ENCODE assay signal across 28 cellular contexts in the genomic region with DNA sequence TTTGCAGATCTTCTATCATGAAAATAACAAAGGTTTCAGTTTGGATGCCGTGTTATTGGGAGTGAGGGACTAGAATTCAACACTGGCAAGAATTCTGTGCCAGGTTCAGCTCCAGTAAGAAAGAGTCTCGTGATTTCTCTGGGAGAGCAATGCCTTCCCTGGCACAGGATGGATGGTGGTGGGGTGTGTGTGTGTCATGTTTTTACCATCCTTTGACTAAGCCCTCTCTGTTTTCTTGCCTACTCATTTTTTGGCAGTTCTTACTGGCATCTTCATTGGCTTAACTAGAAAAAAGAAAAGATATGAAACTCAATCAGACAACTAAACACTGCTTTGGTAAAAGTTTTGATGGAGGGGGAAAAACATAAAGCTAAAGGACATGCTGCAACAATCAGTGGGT.
DNase-seq lines count a peak whose midpoint lies in the region; ATAC-seq and TF ChIP-seq lines count a peak whose summit lies in the region.
"Had no signal": no experiment of that assay in that cellular context is flagged by ENCODE, and none has a peak within 500 bp of the region (broad histone marks: within the 10 kb centered on the region; RNA-seq: fewer than 3 reads in every experiment).

No MANE protein-coding gene starts in this region.

- no peak for TF ChIP-seq CTCF in omental fat pad (IDR thresholded peaks at IDR 0.05)

- no peaks in the 10 kb centered on the region for H3K9me3 ChIP-seq in MG63
- H3K9me3 ChIP-seq: adrenal gland, BE2C, body of pancreas, left lung, stomach, tibial nerve had no signal

- H3K4me3 ChIP-seq in MG63 = no peak overlapping the region
- H3K4me3 ChIP-seq: adrenal gland, body of pancreas, left lung, skin epidermis, stomach, tibial nerve had no signal

- H3K36me3 ChIP-seq in MG63 = no peaks in the 10 kb centered on the region
- H3K36me3 ChIP-seq: adrenal gland, BE2C, left lung, stomach, tibial nerve had no signal

- DNase-seq in EL (peak; percentile 44), MG63 (peak; percentile 91), fibroblast of gingiva (ENCODE audit: low read depth) (peak; percentile 67), occipital lobe (lab: John Stamatoyannopoulos, UW) (peak; percentile 11), omental fat pad (ENCODE audit: low spot score) (no peak)
- DNase-seq: activated CD4-positive, alpha-beta T cell treated with anti-CD3 and anti-CD28 coated beads, Interleukin-2, amount 10 ng/mL, durations not matched to agents 24 days and 14 days; activated naive CD4-positive, alpha-beta T cell; activated T-cell treated with anti-CD3 and anti-CD28 coated beads, Interleukin-2, amount 50 U/mL, for 48 hours; adrenal gland; BE2C; body of pancreas; effector CD8-positive, alpha-beta T cell; left lung; naive thymus-derived CD4-positive, alpha-beta T cell; NCI-H1092; NCI-H187; NCI-H2171 treated with DMSO at 0.1 percent for 48 hours; NCI-H526; nucleus accumbens; SHP77 treated with DMSO at 0.1 percent for 48 hours; stomach; SW 1271; T-helper 9 cell had no signal

- ATAC-seq in GM19467 (IDR thresholded peaks at IDR 0.05; ENCODE audit: unreplicated experiment) (no peak), GM19328 (IDR thresholded peaks at IDR 0.05; ENCODE audit: unreplicated experiment) (no peak), HG03565 (IDR thresholded peaks at IDR 0.05; ENCODE audit: unreplicated experiment) (no peak), omental fat pad (ENCODE audit: low FRiP score) (no peak)
- ATAC-seq: body of pancreas; left lung; naive thymus-derived CD4-positive, alpha-beta T cell had no signal

- H3K27me3 ChIP-seq in MG63 = no peaks in the 10 kb centered on the region
- H3K27me3 ChIP-seq: adrenal gland, BE2C, body of pancreas, left lung, stomach, tibial nerve had no signal
